ENCODE assay signal across 17 cellular contexts in genomic region chr3:13403213-13403817, GRCh38. TPM values are rescaled to one million over a fixed set of nuclear protein-coding genes. Genes with fewer than 3 reads are reported as not detected.
DNase-seq lines count a peak whose midpoint lies in the region; ATAC-seq and TF ChIP-seq lines count a peak whose summit lies in the region.
"Had no signal": no experiment of that assay in that cellular context is flagged by ENCODE, and none has a peak within 500 bp of the region (broad histone marks: within the 10 kb centered on the region; RNA-seq: fewer than 3 reads in every experiment).

No MANE protein-coding gene starts in this region.

- H3K9me3 ChIP-seq in BLaER1 (peaks cover 14% of the 10 kb centered on the region), neural progenitor cell (ENCODE audit: low read depth) (no peaks in the 10 kb centered on the region)
- H3K9me3 ChIP-seq in CD8-positive, alpha-beta T cell (ENCODE audit: low read length) = peaks cover 13% of the 10 kb centered on the region

- H3K79me2 ChIP-seq in neural progenitor cell (ENCODE audit: low read depth) = peaks cover 36% of the 10 kb centered on the region

- H3K27ac Mint-ChIP-seq in CD8-positive, alpha-beta T cell = peak overlapping the region; percentile 78
- no peak overlapping the region for H3K27ac Mint-ChIP-seq in WTC11
- H3K27ac Mint-ChIP-seq in neural progenitor cell = peak overlapping the region; percentile 65
- H3K27ac Mint-ChIP-seq: HFFc6 had no signal

- peaks cover 13% of the 10 kb centered on the region for H3F3A ChIP-seq in neural progenitor cell (ENCODE audit: low read depth)

- H3K36me3 ChIP-seq in BLaER1 = peaks cover 69% of the 10 kb centered on the region
- peaks cover 6% of the 10 kb centered on the region for H3K36me3 ChIP-seq in CD8-positive, alpha-beta T cell (ENCODE audit: insufficient read depth, low read length)
- H3K36me3 ChIP-seq in neural progenitor cell = no peaks in the 10 kb centered on the region
- H3K36me3 ChIP-seq: Peyer's patch had no signal

- H3K4me2 ChIP-seq in BLaER1 (peak overlapping the region; percentile 21; the same call in 1 of the 2 replicates), neural progenitor cell (peak overlapping the region; percentile 34)
- H3K4me2 ChIP-seq: KMS-11 had no signal

- H3K4me1 Mint-ChIP-seq in CD8-positive, alpha-beta T cell (ENCODE audit: low read depth) = peaks cover 60% of the 10 kb centered on the region
- H3K4me1 Mint-ChIP-seq in WTC11 = peaks cover 9% of the 10 kb centered on the region
- peaks cover 13% of the 10 kb centered on the region for H3K4me1 Mint-ChIP-seq in neural progenitor cell

- H3K27me3 Mint-ChIP-seq in CD8-positive, alpha-beta T cell (ENCODE audit: low read depth) = no peaks in the 10 kb centered on the region
- H3K27me3 Mint-ChIP-seq in WTC11 (ENCODE audit: low read depth) (no peaks in the 10 kb centered on the region), neural progenitor cell (ENCODE audit: insufficient read depth, low read depth) (no peaks in the 10 kb centered on the region)

- no peak overlapping the region for H3K4me3 Mint-ChIP-seq in CD8-positive, alpha-beta T cell
- no peak overlapping the region for H3K4me3 Mint-ChIP-seq in WTC11
- H3K4me3 Mint-ChIP-seq in neural progenitor cell = no peak overlapping the region
- H3K4me3 Mint-ChIP-seq: HFFc6 had no signal

- H4K20me1 ChIP-seq in BLaER1 (peaks cover 100% of the 10 kb centered on the region), neural progenitor cell (ENCODE audit: low read depth) (peaks cover 16% of the 10 kb centered on the region)

- POLR2A ChIA-PET in CD8-positive, alpha-beta T cell (lab: Charles Lee) = interaction anchor here (0.9 kb wide), 1 partner anchor 49 kb away, joined by 3 read pairs; no protein-coding TSS in a partner anchor
- POLR2A ChIA-PET in WTC11 (lab: Charles Lee) = no interaction called here

- H3K4me1 ChIP-seq in BLaER1 (peaks cover 54% of the 10 kb centered on the region), neural progenitor cell (peaks cover 11% of the 10 kb centered on the region)
- peaks cover 34% of the 10 kb centered on the region for H3K4me1 ChIP-seq in CD8-positive, alpha-beta T cell (ENCODE audit: insufficient read depth, low read length)
- H3K4me1 ChIP-seq: Peyer's patch had no signal

- peaks cover 9% of the 10 kb centered on the region for H3K9me3 Mint-ChIP-seq in CD8-positive, alpha-beta T cell
- H3K9me3 Mint-ChIP-seq in WTC11 (peaks cover 2% of the 10 kb centered on the region), neural progenitor cell (peaks cover 7% of the 10 kb centered on the region)

- CTCF ChIA-PET in CD8-positive, alpha-beta T cell (lab: Charles Lee) = interaction anchor here (0.9 to 1.2 kb wide), 3 partner anchors 12 to 49 kb away, joined by 3 to 5 read pairs (median 4); no protein-coding TSS in a partner anchor
- CTCF ChIA-PET in WTC11 (lab: Charles Lee) = interaction anchor here (0.5 to 1.7 kb wide), 3 partner anchors 13 to 323 kb away, joined by 3 to 5 read pairs (median 3); no protein-coding TSS in a partner anchor

- H3K27ac ChIP-seq in BLaER1 (peak overlapping the region; percentile 42; the same call in 1 of the 2 replicates), neural progenitor cell (peak overlapping the region; percentile 89)
- no peak overlapping the region for H3K27ac ChIP-seq in CD8-positive, alpha-beta T cell (ENCODE audit: low read depth, low read length)
- H3K27ac ChIP-seq: GM23248, KMS-11, Peyer's patch had no signal

- peaks cover 42% of the 10 kb centered on the region for H3K36me3 Mint-ChIP-seq in CD8-positive, alpha-beta T cell
- H3K36me3 Mint-ChIP-seq in WTC11 (peaks cover 1% of the 10 kb centered on the region), neural progenitor cell (peaks cover 4% of the 10 kb centered on the region)

- DNase-seq in CD8-positive, alpha-beta T cell = no peak
- DNase-seq in WTC11 (ENCODE audit: low spot score) = no peak
- peak; percentile 17 for DNase-seq in neural progenitor cell (ENCODE audit: low spot score)
- no peak for DNase-seq in ecto neural progenitor cell (ENCODE audit: low spot score)
- DNase-seq in NCI-H1417 treated with DMSO at 0.1 percent for 48 hours (lab: John Stamatoyannopoulos, UW) = no peak
- DNase-seq: AML-193, GF-D8, GM23248, HFFc6, NCI-H1092 treated with DMSO at 0.1 percent for 48 hours, NCI-H1930, NCI-H510A treated with DMSO at 0.1 percent for 48 hours, Peyer's patch, Right ventricle myocardium superior had no signal

- H3K9ac ChIP-seq in BLaER1 (no peak overlapping the region), neural progenitor cell (peak overlapping the region; percentile 40)
- H3K9ac ChIP-seq: GM23248, KMS-11 had no signal

- ATAC-seq in CD8-positive, alpha-beta T cell = no peak
- ATAC-seq in WTC11 (peak; percentile 45), GM18519 (IDR thresholded peaks at IDR 0.05; ENCODE audit: low FRiP score, unreplicated experiment) (no peak)

- H3K27me3 ChIP-seq in BLaER1 (no peaks in the 10 kb centered on the region), neural progenitor cell (no peaks in the 10 kb centered on the region)
- no peaks in the 10 kb centered on the region for H3K27me3 ChIP-seq in CD8-positive, alpha-beta T cell (ENCODE audit: insufficient read depth, low read length)
- H3K27me3 ChIP-seq: Peyer's patch had no signal

- intact Hi-C loops in CD8-positive, alpha-beta T cell (cut with DNase I, micrococcal nuclease) = no loop called here

- H3K4me3 ChIP-seq in BLaER1 (no peak overlapping the region), neural progenitor cell (no peak overlapping the region)
- no peak overlapping the region for H3K4me3 ChIP-seq in CD8-positive, alpha-beta T cell (ENCODE audit: low read depth, low read length)
- H3K4me3 ChIP-seq: GM23248, Peyer's patch had no signal

- H2AFZ ChIP-seq in neural progenitor cell (replicated peaks) = no peak overlapping the region
- H2AFZ ChIP-seq: GM23248 had no signal

- no peak for TF ChIP-seq CTCF in CD8-positive, alpha-beta T cell (IDR thresholded peaks at IDR 0.05)
- TF ChIP-seq CTCF in WTC11 (IDR thresholded peaks at IDR 0.05) = no peak
- no peak for TF ChIP-seq CTCF in neural progenitor cell (IDR thresholded peaks at IDR 0.05)

TF ChIP-seq in WTC11, 78 proteins besides CTCF, POLR2A, EP300 and RAD21:
- no peak for TF ChIP-seq EMX1 (CRISPR knock-in tag; IDR thresholded peaks at IDR 0.05)

RNA-seq across cellular contexts. Expression of gene NUP210, which starts 16.8 kb away (rescaled TPM):
- total RNA-seq in CD8-positive, alpha-beta T cell = 10 to 100 TPM; 80.6 to 82.6 TPM
- total RNA-seq in WTC11 (2021) (59.2 to 69.9 TPM (median 69.8 TPM) in 3 replicates), neural progenitor cell (ENCODE audit: low replicate concordance) (37.1 and 78.9 TPM in 2 replicates)
- total RNA-seq: GM23248 had no signal
